Comparison of ENCODE assay signal across 8 cellular contexts in the genomic region with DNA sequence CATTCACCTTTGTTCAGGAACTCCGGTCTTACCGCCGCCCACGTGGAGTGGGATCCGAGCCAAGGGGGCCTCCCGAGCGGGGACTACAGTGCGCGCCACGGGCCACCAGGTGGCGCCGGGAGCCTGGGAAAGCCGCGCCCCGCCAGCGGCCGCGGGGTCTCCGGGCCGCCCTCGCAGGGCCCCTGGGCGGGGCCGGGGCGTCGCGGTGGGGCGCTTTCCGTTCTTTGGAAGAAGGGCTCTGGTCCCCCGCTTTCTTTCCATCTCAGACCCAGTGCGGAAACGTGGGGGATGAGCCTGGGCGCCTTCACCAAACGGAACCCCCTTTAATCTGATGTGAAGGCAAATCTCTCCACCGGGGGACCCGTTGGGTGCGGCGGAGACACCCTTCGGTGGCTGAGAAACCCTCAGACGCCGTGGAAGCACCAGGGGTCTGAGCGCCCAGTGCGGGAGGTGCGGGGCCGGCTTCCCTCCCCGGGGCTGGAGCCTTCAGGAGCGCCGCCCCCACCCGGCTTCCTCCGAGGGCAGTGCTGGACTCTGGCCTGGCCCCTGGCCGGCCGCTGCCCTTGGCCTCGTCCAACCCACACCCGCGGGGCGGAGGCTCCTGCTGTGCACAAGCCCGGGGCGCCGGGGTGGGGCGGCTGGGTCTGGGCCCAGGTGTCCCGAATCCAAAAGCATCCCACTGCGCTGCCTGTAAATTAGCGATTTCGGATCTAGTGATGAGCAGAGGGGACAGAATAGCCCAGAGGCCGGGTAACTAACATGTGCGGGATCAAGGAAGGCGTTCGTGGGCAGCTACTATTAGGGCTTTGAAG. TPM values are rescaled to one million over a fixed set of nuclear protein-coding genes. Genes with fewer than 3 reads are reported as not detected.
DNase-seq lines count a peak whose midpoint lies in the region; ATAC-seq and TF ChIP-seq lines count a peak whose summit lies in the region.

No MANE protein-coding gene starts in this region.

- H3K9me3 ChIP-seq in lower lobe of right lung = no peaks in the 10 kb centered on the region

- ATAC-seq in GM19025 (IDR thresholded peaks at IDR 0.05; ENCODE audit: low read depth, unreplicated experiment) (peak; percentile 94), HG03196 (IDR thresholded peaks at IDR 0.05; ENCODE audit: unreplicated experiment) (peak; percentile 97), lower lobe of right lung (peak; percentile 98 to 99)

- no peaks in the 10 kb centered on the region for H3K36me3 Mint-ChIP-seq in activated CD4-positive, alpha-beta memory T cell treated with anti-CD3 and anti-CD28 coated beads for 36 hours

- H3K27me3 Mint-ChIP-seq in activated CD4-positive, alpha-beta memory T cell treated with anti-CD3 and anti-CD28 coated beads for 36 hours = no peaks in the 10 kb centered on the region

- intact Hi-C loops in activated CD4-positive, alpha-beta memory T cell treated with anti-CD3 and anti-CD28 coated beads for 36 hours (cut with micrococcal nuclease) = loop anchor here (1.0 to 2.0 kb wide), 6 partner anchors 43 to 461 kb away; a partner anchor contains a TSS
- intact Hi-C loops in lower lobe of right lung (cut with DNase I) = no loop called here

- H3K27me3 ChIP-seq in BJ (ENCODE audit: control insufficient read depth, insufficient read depth, low read length) (no peaks in the 10 kb centered on the region), lower lobe of right lung (ENCODE audit: low read depth) (no peaks in the 10 kb centered on the region)

- H3K9me3 Mint-ChIP-seq in activated CD4-positive, alpha-beta memory T cell treated with anti-CD3 and anti-CD28 coated beads for 36 hours = no peaks in the 10 kb centered on the region

- peak overlapping the region; percentile 78 for H3K27ac ChIP-seq in lower lobe of right lung

- POLR2A ChIA-PET in BJ (lab: Charles Lee) = no interaction called here
- POLR2A ChIA-PET in activated CD4-positive, alpha-beta memory T cell treated with anti-CD3 and anti-CD28 coated beads for 36 hours (lab: Charles Lee) = interaction anchor here (0.7 kb wide), 1 partner anchor 486 kb away, joined by 3 read pairs; no protein-coding TSS in a partner anchor

- H3K27ac Mint-ChIP-seq in activated CD4-positive, alpha-beta memory T cell treated with anti-CD3 and anti-CD28 coated beads for 36 hours = peak overlapping the region; percentile 42

- DNase-seq in BJ (ENCODE audit: low read depth) (no peak), NCI-H69 (lab: John Stamatoyannopoulos, UW) (peak; percentile 89), ecto neural progenitor cell (ENCODE audit: low spot score) (peak; percentile 89), lower lobe of right lung (peak; percentile 91)
- DNase-seq in activated CD4-positive, alpha-beta memory T cell treated with anti-CD3 and anti-CD28 coated beads for 36 hours = peak; percentile 91
- DNase-seq in stimulated activated CD4-positive, alpha-beta T cell treated with anti-CD3 and anti-CD28 coated beads, Interleukin-4, amount 100 ng/mL, for 48 hours (ENCODE audit: low read depth in 2 of 2) = peak; percentile 85 to 86

- H3K36me3 ChIP-seq in BJ (ENCODE audit: control insufficient read depth, insufficient read depth, low read length) (no peaks in the 10 kb centered on the region), lower lobe of right lung (no peaks in the 10 kb centered on the region)

- H3K4me3 ChIP-seq in BJ (ENCODE audit: low read depth, low read length) = peak overlapping the region; percentile 75
- peak overlapping the region; percentile 71 for H3K4me3 ChIP-seq in lower lobe of right lung

- peak overlapping the region; percentile 72 for H3K4me3 Mint-ChIP-seq in activated CD4-positive, alpha-beta memory T cell treated with anti-CD3 and anti-CD28 coated beads for 36 hours

- CTCF ChIA-PET in BJ (lab: Yijun Ruan, JAX) = interaction anchor here (0.7 to 3.2 kb wide), 23 partner anchors 20 to 726 kb away, joined by 3 to 23 read pairs (median 3); a partner anchor contains a TSS
- CTCF ChIA-PET in activated CD4-positive, alpha-beta memory T cell treated with anti-CD3 and anti-CD28 coated beads for 36 hours (lab: Charles Lee) = interaction anchor here (0.5 to 4.8 kb wide), 34 partner anchors 10 to 715 kb away, joined by 3 to 65 read pairs (median 3); no protein-coding TSS in a partner anchor

- peaks cover 13% of the 10 kb centered on the region for H3K4me1 ChIP-seq in lower lobe of right lung

- peaks cover 14% of the 10 kb centered on the region for H3K4me1 Mint-ChIP-seq in activated CD4-positive, alpha-beta memory T cell treated with anti-CD3 and anti-CD28 coated beads for 36 hours (ENCODE audit: low read depth)

- TF ChIP-seq CTCF in BJ (IDR thresholded peaks at IDR 0.05; ENCODE audit: insufficient read depth, low read depth, low read length) (peak; percentile 73), lower lobe of right lung (IDR thresholded peaks at IDR 0.05) (peak; percentile 96)

RNA-seq across cellular contexts. Expression of a gene that starts 44.6 kb away (rescaled TPM):
- 186 and 194 TPM in 2 replicates for polyA plus RNA-seq in BJ (2011; rRNA removed)
- polyA minus RNA-seq in BJ (2011; rRNA and poly(A)+ RNA removed) = 69.7 and 129 TPM in 2 replicates
- total RNA-seq in activated CD4-positive, alpha-beta memory T cell treated with anti-CD3 and anti-CD28 coated beads for 36 hours = 10 to 100 TPM; 64.5 to 73.7 TPM
- 64.9 TPM for total RNA-seq in lower lobe of right lung
